In genomic region chr10:103659674-103660363, GRCh38 we compare ENCODE assay signal across 8 cellular contexts.
DNase-seq lines count a peak whose midpoint lies in the region; TF ChIP-seq lines count a peak whose summit lies in the region.

No MANE protein-coding gene starts in this region.

- no peaks in the 10 kb centered on the region for H3K9me2 ChIP-seq in GM23248 (ENCODE audit: insufficient read depth)

- no peaks in the 10 kb centered on the region for H3K36me3 Mint-ChIP-seq in stimulated activated naive CD8-positive, alpha-beta T cell treated with anti-CD3 and anti-CD28 coated beads, Interleukin-15, Interleukin-2, amounts not matched to agents 100 ng/mL and 50 ng/mL, for 24 hours (ENCODE audit: low read depth)
- peaks cover 38% of the 10 kb centered on the region for H3K36me3 Mint-ChIP-seq in endothelial cell (ENCODE audit: low read depth, unreplicated experiment)

- no peak for TF ChIP-seq CTCF in GM10266 (IDR thresholded peaks at IDR 0.05; ENCODE audit: control insufficient read depth, insufficient read depth, low read depth, missing control alignments)
- TF ChIP-seq CTCF in epithelial cell of esophagus (IDR thresholded peaks at IDR 0.05; ENCODE audit: insufficient read depth, low read depth, low read length, missing control alignments) = peak; percentile 2
- no peak for TF ChIP-seq CTCF in endothelial cell (IDR thresholded peaks at IDR 0.05; ENCODE audit: unreplicated experiment)

- no peaks in the 10 kb centered on the region for H3K9me3 Mint-ChIP-seq in stimulated activated naive CD8-positive, alpha-beta T cell treated with anti-CD3 and anti-CD28 coated beads, Interleukin-15, Interleukin-2, amounts not matched to agents 100 ng/mL and 50 ng/mL, for 24 hours
- no peaks in the 10 kb centered on the region for H3K9me3 Mint-ChIP-seq in endothelial cell (ENCODE audit: unreplicated experiment)

- H3K27ac ChIP-seq in GM23248 (peak overlapping the region; percentile 93), muscle layer of duodenum (ENCODE audit: low read length) (peak overlapping the region; percentile 85)

- H3K27me3 Mint-ChIP-seq in stimulated activated naive CD8-positive, alpha-beta T cell treated with anti-CD3 and anti-CD28 coated beads, Interleukin-15, Interleukin-2, amounts not matched to agents 100 ng/mL and 50 ng/mL, for 24 hours = no peaks in the 10 kb centered on the region
- H3K27me3 Mint-ChIP-seq in endothelial cell (ENCODE audit: unreplicated experiment) = peaks cover 8% of the 10 kb centered on the region

- H3K27me3 ChIP-seq in GM23248 (replicated peaks; ENCODE audit: insufficient read depth) (no peaks in the 10 kb centered on the region), muscle layer of duodenum (ENCODE audit: low read depth, low read length) (no peaks in the 10 kb centered on the region)

- H4K20me1 ChIP-seq in GM23248 (ENCODE audit: insufficient read depth) = no peaks in the 10 kb centered on the region

- in situ Hi-C loops in GM23248 (cut with MboI) = no loop called here

- H3K4me3 Mint-ChIP-seq in stimulated activated naive CD8-positive, alpha-beta T cell treated with anti-CD3 and anti-CD28 coated beads, Interleukin-15, Interleukin-2, amounts not matched to agents 100 ng/mL and 50 ng/mL, for 24 hours = peak overlapping the region; percentile 86
- H3K4me3 Mint-ChIP-seq in endothelial cell (ENCODE audit: unreplicated experiment) = no peak overlapping the region

- peak overlapping the region; percentile 90 for H3K9ac ChIP-seq in GM23248

- DNase-seq in GM10266 (ENCODE audit: extremely low spot score) (peak; percentile 94), GM23248 (peak; percentile 93), NCI-H1048 (lab: John Stamatoyannopoulos, UW) (peak; percentile 61), activated T-cell treated with anti-CD3 and anti-CD28 coated beads for 24 hours (ENCODE audit: low read depth) (peak; percentile 48), epithelial cell of esophagus (ENCODE audit: low read depth) (no peak), endothelial cell (ENCODE audit: low spot score) (no peak)

- H3K27ac Mint-ChIP-seq in stimulated activated naive CD8-positive, alpha-beta T cell treated with anti-CD3 and anti-CD28 coated beads, Interleukin-15, Interleukin-2, amounts not matched to agents 100 ng/mL and 50 ng/mL, for 24 hours = peak overlapping the region; percentile 87
- no peak overlapping the region for H3K27ac Mint-ChIP-seq in endothelial cell (ENCODE audit: unreplicated experiment)

- H3K36me3 ChIP-seq in GM23248 (ENCODE audit: low read depth) (peaks cover 25% of the 10 kb centered on the region), muscle layer of duodenum (ENCODE audit: control insufficient read depth in 1 of 2, insufficient read depth in 2 of 2, low read length in 2 of 2) (peaks cover 4 to 33% of the 10 kb centered on the region in 2 donors)

- H2AFZ ChIP-seq in GM23248 = no peak overlapping the region

- peak overlapping the region; percentile 80 for H3K4me2 ChIP-seq in GM23248 (ENCODE audit: unreplicated experiment)

- H3K9me3 ChIP-seq in GM23248 (ENCODE audit: low read depth) (no peaks in the 10 kb centered on the region), muscle layer of duodenum (ENCODE audit: control insufficient read depth in 1 of 2, low read length in 2 of 2) (peaks cover 0 to 3% of the 10 kb centered on the region in 2 donors)

- peak overlapping the region; percentile 75 for H3K4me3 ChIP-seq in GM23248
- no peak overlapping the region for H3K4me3 ChIP-seq in epithelial cell of esophagus (ENCODE audit: low read length)
- H3K4me3 ChIP-seq in muscle layer of duodenum (ENCODE audit: low read depth in 1 of 2, low read length in 2 of 2) = peak overlapping the region; percentile 81 to 87

- peaks cover 9% of the 10 kb centered on the region for H3K4me1 Mint-ChIP-seq in stimulated activated naive CD8-positive, alpha-beta T cell treated with anti-CD3 and anti-CD28 coated beads, Interleukin-15, Interleukin-2, amounts not matched to agents 100 ng/mL and 50 ng/mL, for 24 hours (ENCODE audit: low read depth)
- H3K4me1 Mint-ChIP-seq in endothelial cell (ENCODE audit: unreplicated experiment) = peaks cover 10% of the 10 kb centered on the region

- peaks cover 18% of the 10 kb centered on the region for H3F3A ChIP-seq in GM23248 (ENCODE audit: insufficient read depth)

- H3K4me1 ChIP-seq in GM23248 (ENCODE audit: insufficient read depth) (peaks cover 22% of the 10 kb centered on the region), muscle layer of duodenum (ENCODE audit: control insufficient read depth in 1 of 2, insufficient read depth in 2 of 2, low read length in 2 of 2) (peaks cover 4 to 33% of the 10 kb centered on the region in 2 donors)

- H3K79me2 ChIP-seq in GM23248 (ENCODE audit: insufficient read depth) = peaks cover 97% of the 10 kb centered on the region

- WGBS in GM23248 (ENCODE audit: low coverage in 1 of 2, low lambda C conversion rate in 2 of 2, missing lambda C conversion rate in 2 of 2), 2 experiments = 7 to 12% methylated on average over 11 of the region's 11 CpGs

Comparison
In these comparisons a context has a peak if more than half of its experiments do, and no peak if none do; other contexts are left out.
1. DNase-seq: peak in GM10266 (single experiment), GM23248 (single experiment), NCI-H1048 (single experiment) and activated T-cell treated with anti-CD3 and anti-CD28 coated beads for 24 hours (single experiment); none in epithelial cell of esophagus (single experiment) and endothelial cell (single experiment).